Comparison of ENCODE assay signal across 31 cellular contexts in the genomic region with DNA sequence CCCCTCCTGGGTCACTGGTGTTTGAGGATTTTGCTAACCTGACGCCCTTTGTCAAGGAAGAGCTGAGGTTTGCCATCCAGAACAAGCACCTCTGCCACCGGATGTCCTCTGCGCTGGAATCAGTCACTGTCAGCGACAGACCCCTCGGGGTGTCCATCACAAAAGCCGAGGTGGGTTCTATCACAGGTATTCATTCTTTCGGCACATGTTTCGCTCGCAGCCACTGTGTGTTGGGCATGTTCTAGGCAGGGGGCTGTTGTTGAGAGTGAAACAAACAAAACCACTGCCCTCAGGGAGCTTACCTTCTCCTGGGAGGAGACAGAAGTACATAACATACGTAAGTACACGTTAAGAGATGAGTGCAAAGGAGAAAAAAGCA. TPM values are rescaled to one million over a fixed set of nuclear protein-coding genes. Genes with fewer than 3 reads are reported as not detected.
"Had no signal": no experiment of that assay in that cellular context is flagged by ENCODE, and none has a peak within 500 bp of the region (broad histone marks: within the 10 kb centered on the region; RNA-seq: fewer than 3 reads in every experiment).

No MANE protein-coding gene starts in this region.

- H3K4me3 Mint-ChIP-seq: activated B cell treated with CpG ODN at 0.5 μM for 24 hours; activated CD8-positive, alpha-beta T cell treated with anti-CD3 and anti-CD28 coated beads for 36 hours; activated T-cell treated with anti-CD3 and anti-CD28 coated beads, Interleukin-2, amount 50 U/mL, for 4 hours; effector memory CD8-positive, alpha-beta T cell; stimulated activated naive CD8-positive, alpha-beta T cell treated with anti-CD3 and anti-CD28 coated beads, Interleukin-15, Interleukin-2, amounts not matched to agents 100 ng/mL and 50 ng/mL, for 24 hours; T-helper 2 cell treated with Interferon-gamma antibody and Interleukin-4, amounts not matched to agents 5 μg/mL and 100 μg/mL, for 36 hours had no signal

- FAIRE-seq: astrocyte, keratinocyte had no signal

- H2AFZ ChIP-seq: hepatocyte had no signal

- H3K9me3 Mint-ChIP-seq: activated B cell treated with CpG ODN at 0.5 μM for 24 hours; activated CD8-positive, alpha-beta T cell treated with anti-CD3 and anti-CD28 coated beads for 36 hours; activated naive CD4-positive, alpha-beta T cell treated with anti-CD3 and anti-CD28 coated beads, Interleukin-2, amount 50 U/mL, for 72 hours; activated T-cell treated with anti-CD3 and anti-CD28 coated beads, Interleukin-2, amount 50 U/mL, for 4 hours; activated T-helper 17 cell treated with anti-CD3 and anti-CD28 coated beads, Interleukin-2, amount 50 U/mL, for 72 hours; effector memory CD8-positive, alpha-beta T cell; stimulated activated naive CD8-positive, alpha-beta T cell treated with anti-CD3 and anti-CD28 coated beads, Interleukin-15, Interleukin-2, amounts not matched to agents 100 ng/mL and 50 ng/mL, for 24 hours; T-helper 2 cell treated with Interferon-gamma antibody and Interleukin-4, amounts not matched to agents 5 μg/mL and 100 μg/mL, for 36 hours had no signal

- DNase-seq: activated B cell treated with CpG ODN at 0.5 μM for 24 hours; activated CD4-positive, alpha-beta T cell treated with anti-CD3 and anti-CD28 coated beads, Interleukin-2, amount 50 U/mL, for 1 hour; activated CD8-positive, alpha-beta T cell treated with anti-CD3 and anti-CD28 coated beads for 36 hours; activated gamma-delta T cell treated with Interleukin-2 at 50 U/mL for 16 hours; activated T-cell treated with anti-CD3 and anti-CD28 coated beads, Interleukin-2, amount 50 U/mL, for 4 hours; amniotic stem cell; brain microvascular endothelial cell; caudate nucleus; cortex of kidney; effector memory CD8-positive, alpha-beta T cell; erythroblast; gastrocnemius medialis; glutamatergic neuron; left cardiac atrium; mammary epithelial cell; midbrain; naive thymus-derived CD4-positive, alpha-beta T cell; ovary; retina; stimulated activated CD4-positive, alpha-beta T cell treated with anti-CD3 and anti-CD28 coated beads, Interleukin-12 subunit alpha, Interleukin-12 subunit beta, amount 100 ng/mL, for 4 hours; stimulated activated CD4-positive, alpha-beta T cell treated with anti-CD3 and anti-CD28 coated beads, Interleukin-4, amount 100 ng/mL, for 1 hour had no signal

- H3K27ac Mint-ChIP-seq: effector memory CD8-positive, alpha-beta T cell; progenitor cell of endocrine pancreas; stimulated activated naive CD8-positive, alpha-beta T cell treated with anti-CD3 and anti-CD28 coated beads, Interleukin-15, Interleukin-2, amounts not matched to agents 100 ng/mL and 50 ng/mL, for 24 hours had no signal

- H3K36me3 ChIP-seq: brain microvascular endothelial cell, ovary had no signal

- H3K4me3 ChIP-seq: gastrocnemius medialis, hepatocyte, ovary, skin epidermis had no signal

- H3K9me3 ChIP-seq: gastrocnemius medialis, ovary had no signal

- H3K27me3 Mint-ChIP-seq: activated T-helper 17 cell treated with anti-CD3 and anti-CD28 coated beads, Interleukin-2, amount 50 U/mL, for 72 hours had no signal

- H3K27ac ChIP-seq: brain microvascular endothelial cell, gastrocnemius medialis, hepatocyte, ovary, skin epidermis had no signal

- H3K4me2 ChIP-seq: hepatocyte had no signal

- H3K27me3 ChIP-seq: brain microvascular endothelial cell, gastrocnemius medialis, hepatocyte, ovary had no signal

- ATAC-seq: activated CD8-positive, alpha-beta T cell treated with anti-CD3 and anti-CD28 coated beads for 36 hours; activated naive CD4-positive, alpha-beta T cell treated with anti-CD3 and anti-CD28 coated beads, Interleukin-2, amount 50 U/mL, for 72 hours; activated T-helper 17 cell treated with anti-CD3 and anti-CD28 coated beads, Interleukin-2, amount 50 U/mL, for 72 hours; effector memory CD8-positive, alpha-beta T cell; gastrocnemius medialis; left cardiac atrium; naive thymus-derived CD4-positive, alpha-beta T cell; sciatic nerve had no signal

RNA-seq across cellular contexts. Expression of gene ATF3, which starts 6.5 kb away (rescaled TPM):
- polyA plus RNA-seq: naive thymus-derived CD4-positive, alpha-beta T cell had no signal
